ENCODE assay signal across 1 cellular context in the genomic region with DNA sequence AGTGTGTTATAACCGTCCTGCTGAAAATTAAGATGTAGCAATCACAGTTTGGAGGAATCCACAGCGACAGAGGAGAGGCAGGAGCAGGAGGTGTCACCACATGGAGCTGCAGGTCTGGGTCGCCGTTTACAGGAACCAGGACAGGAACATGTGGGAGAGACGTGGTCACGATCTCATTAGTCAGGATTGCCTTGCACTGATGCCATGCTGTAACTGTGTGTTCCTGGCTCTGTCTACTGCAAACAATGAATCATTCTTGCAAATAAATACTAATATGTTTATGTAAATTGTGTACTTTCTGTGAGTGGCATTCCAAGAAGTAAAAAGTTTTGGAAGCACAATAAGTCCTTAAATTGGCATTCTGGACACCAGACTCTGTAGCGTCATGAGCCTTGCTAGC.
TF ChIP-seq lines count a peak whose summit lies in the region.

No MANE protein-coding gene starts in this region.

TF ChIP-seq in GM23338, 12 proteins besides CTCF, POLR2A, EP300 and RAD21 (continued from another document):
- TF ChIP-seq REST (IDR thresholded peaks at IDR 0.05; ENCODE audit: unreplicated experiment): no peak
TF ChIP-seq in GM23338: peak in this region for 0.
